ENCODE assay signal across 9 cellular contexts in the genomic region with DNA sequence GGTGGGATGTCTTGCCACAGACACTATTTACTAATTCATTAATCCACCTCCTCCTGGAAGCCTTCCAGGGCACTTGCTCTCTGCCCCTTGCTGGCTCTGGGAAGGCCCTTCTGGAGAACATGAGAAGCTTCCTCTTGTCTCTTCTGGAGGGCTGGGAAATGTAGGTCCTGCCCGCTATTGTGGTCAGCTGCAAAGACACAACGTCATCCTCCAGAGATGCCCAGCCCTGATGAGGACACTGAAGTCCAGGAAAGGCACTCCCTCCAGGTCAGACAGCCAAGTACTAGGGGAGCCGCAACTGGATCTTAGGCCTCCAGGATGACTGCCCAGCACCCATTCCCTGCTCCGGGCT. TPM values are rescaled to one million over a fixed set of nuclear protein-coding genes. Genes with fewer than 3 reads are reported as not detected.
DNase-seq lines count a peak whose midpoint lies in the region; ATAC-seq and TF ChIP-seq lines count a peak whose summit lies in the region.
"Had no signal": no experiment of that assay in that cellular context is flagged by ENCODE, and none has a peak within 500 bp of the region (broad histone marks: within the 10 kb centered on the region; RNA-seq: fewer than 3 reads in every experiment).

No MANE protein-coding gene starts in this region.

- no peaks in the 10 kb centered on the region for H3K9me2 ChIP-seq in hepatocyte (replicated peaks; ENCODE audit: insufficient read depth)

- H3K4me2 ChIP-seq in hepatocyte, result no peak overlapping the region

- POLR2A ChIA-PET in CD8-positive, alpha-beta memory T cell (lab: Charles Lee), result no interaction called here

- 74% methylated on average over 4 of the region's 4 CpGs for WGBS in hepatocyte (ENCODE audit: low lambda C conversion rate, missing lambda C conversion rate)
- 77 to 82% methylated on average over 4 of the region's 4 CpGs for WGBS in sigmoid colon, 2 donors

- peak overlapping the region; percentile 17 for H3K27ac ChIP-seq in CD8-positive, alpha-beta memory T cell (ENCODE audit: low read depth, low read length)
- peak overlapping the region; percentile 89 for H3K27ac ChIP-seq in hepatocyte
- H3K27ac ChIP-seq in sigmoid colon, result peak overlapping the region; percentile 88 to 97 (median 94)

- DNase-seq in CD8-positive, alpha-beta memory T cell, result no peak
- DNase-seq in T-helper 17 cell (no peak), hepatocyte (ENCODE audit: low spot score) (no peak), sigmoid colon (peak; percentile 67), H4 (ENCODE audit: low spot score) (no peak)
- no peak for DNase-seq in activated effector memory CD4-positive, alpha-beta T cell treated with anti-CD3 and anti-CD28 coated beads, Interleukin-2, amount 50 U/mL, for 16 hours

- TF ChIP-seq CTCF in hepatocyte (IDR thresholded peaks at IDR 0.05; ENCODE audit: poor library complexity) (no peak), sigmoid colon (IDR thresholded peaks at IDR 0.05) (no peak)

- H3K4me3 ChIP-seq in CD8-positive, alpha-beta memory T cell (ENCODE audit: low read length), result no peak overlapping the region
- H3K4me3 ChIP-seq in hepatocyte (no peak overlapping the region), sigmoid colon (no peak overlapping the region)

- H3K4me1 Mint-ChIP-seq in CD8-positive, alpha-beta memory T cell, result peaks cover 46 to 55% (median 51%) of the 10 kb centered on the region in 3 donors
- H3K4me1 Mint-ChIP-seq in T-helper 17 cell, result peaks cover 44% of the 10 kb centered on the region

- peaks cover 40% of the 10 kb centered on the region for H3K4me1 ChIP-seq in CD8-positive, alpha-beta memory T cell (ENCODE audit: insufficient read depth, low read length)
- H3K4me1 ChIP-seq in hepatocyte (ENCODE audit: insufficient read depth), result peaks cover 13% of the 10 kb centered on the region
- H3K4me1 ChIP-seq in sigmoid colon, result peaks cover 0 to 37% (median 25%) of the 10 kb centered on the region in 4 donors

- H3K79me2 ChIP-seq in hepatocyte, result no peaks in the 10 kb centered on the region

- no peak for TF ChIP-seq POLR2A in sigmoid colon (IDR thresholded peaks at IDR 0.05)

- ATAC-seq in T-helper 17 cell, result no peak
- no peak for ATAC-seq in HG03280 (IDR thresholded peaks at IDR 0.05; ENCODE audit: unreplicated experiment)
- ATAC-seq in GM18517 (IDR thresholded peaks at IDR 0.05; ENCODE audit: unreplicated experiment), result no peak

- intact Hi-C loops in sigmoid colon (cut with DNase I), result loop anchor here (1.0 kb wide), 1 partner anchor 81 kb away; no protein-coding TSS in a partner anchor

- CTCF ChIA-PET in CD8-positive, alpha-beta memory T cell (lab: Charles Lee), result interaction anchor here (0.7 to 2.9 kb wide), 2 partner anchors 18 to 232 kb away, joined by 3 to 12 read pairs; no protein-coding TSS in a partner anchor

- H3K27me3 Mint-ChIP-seq in CD8-positive, alpha-beta memory T cell, result peaks cover 0 to 5% of the 10 kb centered on the region in 2 donors
- H3K27me3 Mint-ChIP-seq in T-helper 17 cell, result no peaks in the 10 kb centered on the region

- H3K9me3 ChIP-seq in CD8-positive, alpha-beta memory T cell (ENCODE audit: low read length), result no peaks in the 10 kb centered on the region
- H3K9me3 ChIP-seq in T-helper 17 cell (ENCODE audit: control insufficient read depth, low read length, poor library complexity, severe bottlenecking), result no peaks in the 10 kb centered on the region
- no peaks in the 10 kb centered on the region for H3K9me3 ChIP-seq in hepatocyte (ENCODE audit: low read depth)
- no peaks in the 10 kb centered on the region for H3K9me3 ChIP-seq in sigmoid colon

- no peaks in the 10 kb centered on the region for H3K27me3 ChIP-seq in CD8-positive, alpha-beta memory T cell (ENCODE audit: insufficient read depth, low read length, poor library complexity, severe bottlenecking)
- H3K27me3 ChIP-seq in hepatocyte (no peaks in the 10 kb centered on the region), sigmoid colon (no peaks in the 10 kb centered on the region)

- no peaks in the 10 kb centered on the region for H3K36me3 ChIP-seq in CD8-positive, alpha-beta memory T cell (ENCODE audit: insufficient read depth, low read length)
- H3K36me3 ChIP-seq in hepatocyte (replicated peaks; ENCODE audit: insufficient read depth, low read depth) (no peaks in the 10 kb centered on the region), sigmoid colon (peaks cover 0 to 11% (median 0%) of the 10 kb centered on the region in 4 donors)

- no peaks in the 10 kb centered on the region for H4K20me1 ChIP-seq in hepatocyte (ENCODE audit: insufficient read depth, poor library complexity, severe bottlenecking)

- no peaks in the 10 kb centered on the region for H3K36me3 Mint-ChIP-seq in CD8-positive, alpha-beta memory T cell
- peaks cover 4% of the 10 kb centered on the region for H3K36me3 Mint-ChIP-seq in T-helper 17 cell (ENCODE audit: low read depth)

- H3K9me3 Mint-ChIP-seq in CD8-positive, alpha-beta memory T cell, result no peaks in the 10 kb centered on the region

- peak overlapping the region in 1 of 7 donors; percentile 57 for H3K4me3 Mint-ChIP-seq in CD8-positive, alpha-beta memory T cell
- H3K4me3 Mint-ChIP-seq in T-helper 17 cell, result peak overlapping the region; percentile 28

- H2AFZ ChIP-seq in hepatocyte, result no peak overlapping the region

- peak overlapping the region; percentile 73 to 92 (median 86) for H3K27ac Mint-ChIP-seq in CD8-positive, alpha-beta memory T cell
- peak overlapping the region; percentile 96 for H3K27ac Mint-ChIP-seq in T-helper 17 cell

- peak in 1 of 4 donors; percentile 43 for TF ChIP-seq EP300 in sigmoid colon (IDR thresholded peaks at IDR 0.05)

RNA-seq across cellular contexts. Expression of a gene that starts 9.6 kb away (rescaled TPM):
- total RNA-seq in CD8-positive, alpha-beta memory T cell, result not detected
- not detected for polyA plus RNA-seq in CD8-positive, alpha-beta memory T cell
- not detected for total RNA-seq in T-helper 17 cell
- total RNA-seq in hepatocyte, result 0.07 TPM in 1 of 2 replicates, not detected in the other
- polyA plus RNA-seq in hepatocyte, result 0.63 TPM in 1 of 2 replicates, not detected in the other
- total RNA-seq in sigmoid colon, result 100 to 1,000 TPM; 161 to 184 (median 170) TPM
- polyA plus RNA-seq in sigmoid colon, result 10 to 100 TPM in 1 of 3 donors, 1 to 10 TPM in 1, not detected in 1; 6.0 to 14.4 TPM
- not detected in 2 replicates for total RNA-seq in H4 (2014; rRNA removed; shearing (Covaris generic))
- total RNA-seq: Daoy had no signal

RNA-seq across cellular contexts. Expression of a gene that starts 24.9 kb away (rescaled TPM):
- 1 to 10 TPM; 1.4 to 2.4 TPM for total RNA-seq in CD8-positive, alpha-beta memory T cell
- polyA plus RNA-seq in CD8-positive, alpha-beta memory T cell, result 20.2 TPM
- total RNA-seq in T-helper 17 cell (10 to 100 TPM; 20.3 to 28.7 TPM), hepatocyte (25.8 and 29.0 TPM in 2 replicates), sigmoid colon (10 to 100 TPM; 55.4 to 76.4 (median 67.4) TPM)
- polyA plus RNA-seq in hepatocyte (58.5 and 66.4 TPM in 2 replicates), sigmoid colon (100 to 1,000 TPM in 1 of 3 donors, 10 to 100 TPM in 2; 43.0 to 100 (median 70.9) TPM)
- not detected in 2 replicates for total RNA-seq in H4 (2014; rRNA removed; shearing (Covaris generic))

Comparison
In these comparisons a context has a peak if more than half of its experiments do, and no peak if none do; other contexts are left out.
1. H3K27ac ChIP-seq: peak in every context shown above with its lines; median percentile 94 in sigmoid colon; 89 in hepatocyte; 17 in CD8-positive, alpha-beta memory T cell.
2. RNA of a gene that starts 9.6 kb away (total RNA-seq): 161 to 184 TPM in sigmoid colon; not detected in T-helper 17 cell, 0.07 TPM in hepatocyte, not detected in CD8-positive, alpha-beta memory T cell and not detected in H4; every median in the first group is over 100 times any median in the second.